Comparison of ENCODE assay signal across 8 cellular contexts in the genomic region with DNA sequence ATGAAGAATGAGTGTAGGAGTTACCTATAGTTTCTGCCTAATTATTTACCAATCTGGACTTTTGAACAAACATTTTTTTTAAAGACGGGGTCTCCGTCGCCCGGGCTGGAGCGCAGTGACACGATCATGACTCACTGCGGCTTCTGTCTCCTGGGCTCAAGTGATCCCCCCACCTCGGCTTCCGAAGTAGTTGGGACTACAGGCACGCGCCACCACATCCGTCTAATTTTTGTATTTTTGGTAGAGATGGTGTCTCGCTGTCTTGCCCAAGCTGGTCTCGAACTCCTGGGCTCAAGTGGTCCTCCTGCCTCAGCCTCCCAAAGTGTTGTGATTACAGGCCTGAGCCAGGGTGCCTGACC. TPM values are rescaled to one million over a fixed set of nuclear protein-coding genes. Genes with fewer than 3 reads are reported as not detected.
DNase-seq lines count a peak whose midpoint lies in the region; ATAC-seq and TF ChIP-seq lines count a peak whose summit lies in the region.

No MANE protein-coding gene starts in this region.

- H3K27me3 ChIP-seq in ascending aorta (no peaks in the 10 kb centered on the region), left lung (no peaks in the 10 kb centered on the region), thoracic aorta (replicated peaks; ENCODE audit: insufficient read depth) (no peaks in the 10 kb centered on the region)

- H3K36me3 ChIP-seq in ascending aorta (peaks cover 5 to 11% of the 10 kb centered on the region in 2 donors), left lung (peaks cover 0 to 23% of the 10 kb centered on the region in 2 donors), thoracic aorta (peaks cover 3% of the 10 kb centered on the region)

- H3K9me3 Mint-ChIP-seq in activated CD8-positive, alpha-beta memory T cell treated with anti-CD3 and anti-CD28 coated beads, Interleukin-2, amount 10 ng/mL, durations not matched to agents 7 days and 5 days (ENCODE audit: low read depth), result no peaks in the 10 kb centered on the region

- H3K27ac Mint-ChIP-seq in activated CD8-positive, alpha-beta memory T cell treated with anti-CD3 and anti-CD28 coated beads, Interleukin-2, amount 10 ng/mL, durations not matched to agents 7 days and 5 days, result no peak overlapping the region

- H3K4me3 Mint-ChIP-seq in activated CD8-positive, alpha-beta memory T cell treated with anti-CD3 and anti-CD28 coated beads, Interleukin-2, amount 10 ng/mL, durations not matched to agents 7 days and 5 days, result peak overlapping the region; percentile 69

- CTCF ChIA-PET in activated CD8-positive, alpha-beta memory T cell treated with anti-CD3 and anti-CD28 coated beads, Interleukin-2, amount 10 ng/mL, durations not matched to agents 7 days and 5 days (lab: Charles Lee), result no interaction called here

- H3K9me3 ChIP-seq in ascending aorta (no peaks in the 10 kb centered on the region), left lung (no peaks in the 10 kb centered on the region), thoracic aorta (no peaks in the 10 kb centered on the region)

- H3K27ac ChIP-seq in ascending aorta, result peak overlapping the region; percentile 98 to 100
- H3K27ac ChIP-seq in left lung, result peak overlapping the region; percentile 97 to 98
- peak overlapping the region; percentile 99 to 100 for H3K27ac ChIP-seq in thoracic aorta

- H3K36me3 Mint-ChIP-seq in activated CD8-positive, alpha-beta memory T cell treated with anti-CD3 and anti-CD28 coated beads, Interleukin-2, amount 10 ng/mL, durations not matched to agents 7 days and 5 days, result peaks cover 19% of the 10 kb centered on the region

- intact Hi-C loops in ascending aorta (cut with DNase I) (loop anchor here (1.0 to 10.0 kb wide), 4 partner anchors 179 to 508 kb away; a partner anchor contains a TSS), left lung (cut with DNase I) (no loop called here)

- peak overlapping the region; percentile 93 to 98 for H3K4me3 ChIP-seq in ascending aorta
- peak overlapping the region; percentile 96 to 97 for H3K4me3 ChIP-seq in left lung
- peak overlapping the region; percentile 100 for H3K4me3 ChIP-seq in thoracic aorta

- DNase-seq in activated CD8-positive, alpha-beta memory T cell treated with anti-CD3 and anti-CD28 coated beads, Interleukin-2, amount 10 ng/mL, durations not matched to agents 7 days and 5 days, result no peak
- DNase-seq in activated CD8-positive, alpha-beta memory T cell treated with anti-CD3 and anti-CD28 coated beads, Interleukin-2, amount 50 U/mL, for 48 hours, result no peak
- DNase-seq in ascending aorta (ENCODE audit: low spot score in 2 of 2), result no peak
- no peak for DNase-seq in left lung
- no peak for DNase-seq in thoracic aorta (ENCODE audit: low spot score)
- no peak for DNase-seq in activated CD4-positive, alpha-beta T cell treated with anti-CD3 and anti-CD28 coated beads, Interleukin-2, amount 50 U/mL, for 48 hours

- H3K4me1 Mint-ChIP-seq in activated CD8-positive, alpha-beta memory T cell treated with anti-CD3 and anti-CD28 coated beads, Interleukin-2, amount 10 ng/mL, durations not matched to agents 7 days and 5 days, result peaks cover 34% of the 10 kb centered on the region

- H3K4me1 ChIP-seq in ascending aorta, result peaks cover 6 to 24% of the 10 kb centered on the region in 2 donors
- H3K4me1 ChIP-seq in left lung, result peaks cover 12 to 56% of the 10 kb centered on the region in 2 donors
- peaks cover 14 to 39% of the 10 kb centered on the region in 2 donors for H3K4me1 ChIP-seq in thoracic aorta (ENCODE audit: control insufficient read depth in 1 of 2, low read depth in 2 of 2)

- TF ChIP-seq CTCF in ascending aorta (IDR thresholded peaks at IDR 0.05) (no peak), left lung (IDR thresholded peaks at IDR 0.05) (no peak), thoracic aorta (IDR thresholded peaks at IDR 0.05) (no peak)

- H3K27me3 Mint-ChIP-seq in activated CD8-positive, alpha-beta memory T cell treated with anti-CD3 and anti-CD28 coated beads, Interleukin-2, amount 10 ng/mL, durations not matched to agents 7 days and 5 days, result peaks cover 17% of the 10 kb centered on the region

- no peak for ATAC-seq in activated CD8-positive, alpha-beta memory T cell treated with anti-CD3 and anti-CD28 coated beads, Interleukin-2, amount 10 ng/mL, durations not matched to agents 7 days and 5 days
- no peak for ATAC-seq in left lung
- no peak for ATAC-seq in thoracic aorta (ENCODE audit: insufficient number of reproducible peaks, low FRiP score, low read depth)
- ATAC-seq in HG03571 (IDR thresholded peaks at IDR 0.05; ENCODE audit: unreplicated experiment), result no peak
- no peak for ATAC-seq in GM18868 (IDR thresholded peaks at IDR 0.05; ENCODE audit: unreplicated experiment)

RNA-seq across cellular contexts. Expression of a gene that starts 1.5 kb away (rescaled TPM):
- total RNA-seq in activated CD8-positive, alpha-beta memory T cell treated with anti-CD3 and anti-CD28 coated beads, Interleukin-2, amount 10 ng/mL, durations not matched to agents 7 days and 5 days, result 10 to 100 TPM; 62.0 to 89.8 TPM
- total RNA-seq in ascending aorta (310 TPM), left lung (100 to 1,000 TPM; 414 to 443 TPM), thoracic aorta (100 to 1,000 TPM; 266 to 322 TPM)
